Comparison of ENCODE assay signal across 8 cellular contexts in genomic region chr2:89836326-89836725, GRCh38.
DNase-seq lines count a peak whose midpoint lies in the region; ATAC-seq and TF ChIP-seq lines count a peak whose summit lies in the region.
"Not testable (repeated sequence)": the region's sequence is repeated elsewhere in the genome, so short reads cannot be mapped to it uniquely, and the experiment has no call there.

No MANE protein-coding gene starts in this region.

- H3K27me3 ChIP-seq in lower lobe of right lung (ENCODE audit: low read depth) = not testable (repeated sequence)

- ATAC-seq in GM21367 (IDR thresholded peaks at IDR 0.05; ENCODE audit: unreplicated experiment) = peak; percentile 32
- peak; percentile 36 for ATAC-seq in HG02973 (IDR thresholded peaks at IDR 0.05; ENCODE audit: unreplicated experiment)
- ATAC-seq in lower lobe of right lung = peak; percentile 85 to 86
- ATAC-seq in stimulated activated effector memory CD8-positive, alpha-beta T cell treated with anti-CD3 and anti-CD28 coated beads, Interleukin-12 subunit alpha, Interleukin-12 subunit beta, amount 100 ng/mL, for 72 hours = peak; percentile 77

- not testable (repeated sequence) for H3K36me3 Mint-ChIP-seq in stimulated activated effector memory CD8-positive, alpha-beta T cell treated with anti-CD3 and anti-CD28 coated beads, Interleukin-12 subunit alpha, Interleukin-12 subunit beta, amount 100 ng/mL, for 72 hours

- DNase-seq in GM12865 (ENCODE audit: low read depth) (peak; percentile 22), NB4 (ENCODE audit: low read depth) (peak; percentile 51), astrocyte of the spinal cord (ENCODE audit: low read depth, low spot score) (peak; percentile 56), fibroblast of villous mesenchyme (ENCODE audit: low read depth) (peak; percentile 43)
- not testable (repeated sequence) for DNase-seq in lower lobe of right lung; stimulated activated effector memory CD8-positive, alpha-beta T cell treated with anti-CD3 and anti-CD28 coated beads, Interleukin-12 subunit alpha, Interleukin-12 subunit beta, amount 100 ng/mL, for 72 hours (ENCODE audit: low spot score in 2 of 2)

- not testable (repeated sequence) for H3K36me3 ChIP-seq in lower lobe of right lung

- not testable (repeated sequence) for H3K4me1 ChIP-seq in lower lobe of right lung

- H3K4me3 Mint-ChIP-seq in stimulated activated effector memory CD8-positive, alpha-beta T cell treated with anti-CD3 and anti-CD28 coated beads, Interleukin-12 subunit alpha, Interleukin-12 subunit beta, amount 100 ng/mL, for 72 hours = not testable (repeated sequence)

- not testable (repeated sequence) for H3K27ac Mint-ChIP-seq in stimulated activated effector memory CD8-positive, alpha-beta T cell treated with anti-CD3 and anti-CD28 coated beads, Interleukin-12 subunit alpha, Interleukin-12 subunit beta, amount 100 ng/mL, for 72 hours

- not testable (repeated sequence) for TF ChIP-seq POLR2A in NB4 (IDR thresholded peaks at IDR 0.05; ENCODE audit: extremely low read depth, insufficient read length)

- H3K4me3 ChIP-seq in GM12865 (ENCODE audit: low read depth, low read length); NB4 (ENCODE audit: low read depth, low read length); astrocyte of the spinal cord (ENCODE audit: low read depth, low read length); fibroblast of villous mesenchyme (ENCODE audit: low read depth, low read length); lower lobe of right lung: not testable (repeated sequence)

- intact Hi-C loops in lower lobe of right lung (cut with DNase I) = not testable (repeated sequence)

- not testable (repeated sequence) for TF ChIP-seq CTCF in GM12865 (IDR thresholded peaks at IDR 0.05; ENCODE audit: insufficient read depth, low read depth, low read length, missing control alignments); NB4 (IDR thresholded peaks at IDR 0.05; ENCODE audit: low read depth, low read length); astrocyte of the spinal cord (IDR thresholded peaks at IDR 0.05; ENCODE audit: low read depth, low read length); fibroblast of villous mesenchyme (IDR thresholded peaks at IDR 0.05; ENCODE audit: insufficient read depth, low read depth, low read length); lower lobe of right lung (IDR thresholded peaks at IDR 0.05)

- not testable (repeated sequence) for H3K27ac ChIP-seq in lower lobe of right lung

- not testable (repeated sequence) for H3K9me3 ChIP-seq in lower lobe of right lung

- in situ Hi-C loops in astrocyte of the spinal cord (cut with HindIII; ENCODE audit: low sequenced_read_pairs) = not testable (repeated sequence)

- H3K9me3 Mint-ChIP-seq in stimulated activated effector memory CD8-positive, alpha-beta T cell treated with anti-CD3 and anti-CD28 coated beads, Interleukin-12 subunit alpha, Interleukin-12 subunit beta, amount 100 ng/mL, for 72 hours = peaks cover 39% of the 10 kb centered on the region

- peaks cover 11% of the 10 kb centered on the region for H3K4me1 Mint-ChIP-seq in stimulated activated effector memory CD8-positive, alpha-beta T cell treated with anti-CD3 and anti-CD28 coated beads, Interleukin-12 subunit alpha, Interleukin-12 subunit beta, amount 100 ng/mL, for 72 hours

Comparison
In these comparisons a context has a peak if more than half of its experiments do, and no peak if none do; other contexts are left out.
1. ATAC-seq: peak in every context shown above with its lines; median percentile 86 in lower lobe of right lung; 77 in stimulated activated effector memory CD8-positive, alpha-beta T cell treated with anti-CD3 and anti-CD28 coated beads, Interleukin-12 subunit alpha, Interleukin-12 subunit beta, amount 100 ng/mL, for 72 hours; 36 in HG02973; 32 in GM21367.